ENCODE assay signal across 8 cellular contexts in genomic region chr7:28410628-28411578, GRCh38. TPM values are rescaled to one million over a fixed set of nuclear protein-coding genes. Genes with fewer than 3 reads are reported as not detected.
DNase-seq lines count a peak whose midpoint lies in the region; TF ChIP-seq lines count a peak whose summit lies in the region.

No MANE protein-coding gene starts in this region.

- H3K4me1 ChIP-seq in smooth muscle cell (ENCODE audit: low read depth) = peaks cover 21% of the 10 kb centered on the region

- H3K27me3 Mint-ChIP-seq in T-helper 1 cell treated with Interleukin-12 subunit alpha and Interleukin-12 subunit beta and Interleukin-4 antibody, amounts not matched to agents 30 μg/mL and 1 μg/mL, for 36 hours (ENCODE audit: low read depth) = peaks cover 77% of the 10 kb centered on the region

- no peaks in the 10 kb centered on the region for H3K36me3 Mint-ChIP-seq in T-helper 1 cell treated with Interleukin-12 subunit alpha and Interleukin-12 subunit beta and Interleukin-4 antibody, amounts not matched to agents 30 μg/mL and 1 μg/mL, for 36 hours (ENCODE audit: low read depth)

- peaks cover 36% of the 10 kb centered on the region for H3K27me3 ChIP-seq in smooth muscle cell (ENCODE audit: low read depth)

- H3K27ac ChIP-seq in smooth muscle cell (ENCODE audit: low read depth) = peak overlapping the region; percentile 50

- peak overlapping the region; percentile 98 for H3K9ac ChIP-seq in smooth muscle cell (ENCODE audit: low read depth)

- H3F3A ChIP-seq in smooth muscle cell (ENCODE audit: low read depth) = peaks cover 13% of the 10 kb centered on the region

- H3K27ac Mint-ChIP-seq in T-helper 1 cell treated with Interleukin-12 subunit alpha and Interleukin-12 subunit beta and Interleukin-4 antibody, amounts not matched to agents 30 μg/mL and 1 μg/mL, for 36 hours = no peak overlapping the region

- no peaks in the 10 kb centered on the region for H3K36me3 ChIP-seq in smooth muscle cell (ENCODE audit: low read depth)

- H3K4me2 ChIP-seq in smooth muscle cell = peak overlapping the region; percentile 88

- no peaks in the 10 kb centered on the region for H3K79me2 ChIP-seq in smooth muscle cell (ENCODE audit: low read depth)

- H3K9me3 Mint-ChIP-seq in T-helper 1 cell treated with Interleukin-12 subunit alpha and Interleukin-12 subunit beta and Interleukin-4 antibody, amounts not matched to agents 30 μg/mL and 1 μg/mL, for 36 hours = no peaks in the 10 kb centered on the region

- H3K4me1 Mint-ChIP-seq in T-helper 1 cell treated with Interleukin-12 subunit alpha and Interleukin-12 subunit beta and Interleukin-4 antibody, amounts not matched to agents 30 μg/mL and 1 μg/mL, for 36 hours (ENCODE audit: low read depth) = peaks cover 20% of the 10 kb centered on the region

- TF ChIP-seq CTCF in astrocyte of the spinal cord (IDR thresholded peaks at IDR 0.05; ENCODE audit: low read depth, low read length) = no peak
- TF ChIP-seq CTCF in smooth muscle cell (IDR thresholded peaks at IDR 0.05; ENCODE audit: borderline replicate concordance, insufficient read depth, poor library complexity, severe bottlenecking) = no peak

- 4% methylated on average over 29 of the region's 30 CpGs for WGBS in smooth muscle cell (ENCODE audit: low lambda C conversion rate)

- peaks cover 6% of the 10 kb centered on the region for H4K20me1 ChIP-seq in smooth muscle cell (ENCODE audit: low read depth)

- no peaks in the 10 kb centered on the region for H3K9me3 ChIP-seq in smooth muscle cell (replicated peaks; ENCODE audit: low read depth)

- in situ Hi-C loops in astrocyte of the spinal cord (cut with HindIII; ENCODE audit: low sequenced_read_pairs) = no loop called here

- H3K4me3 Mint-ChIP-seq in T-helper 1 cell treated with Interleukin-12 subunit alpha and Interleukin-12 subunit beta and Interleukin-4 antibody, amounts not matched to agents 30 μg/mL and 1 μg/mL, for 36 hours = peak overlapping the region; percentile 25

- H3K4me3 ChIP-seq in astrocyte of the spinal cord (ENCODE audit: low read depth, low read length) = peak overlapping the region; percentile 52
- H3K4me3 ChIP-seq in smooth muscle cell = peak overlapping the region; percentile 64

- no peak overlapping the region for H2AFZ ChIP-seq in smooth muscle cell (ENCODE audit: low read depth)

- no peak for DNase-seq in T-helper 1 cell
- DNase-seq in NCI-H526 (lab: John Stamatoyannopoulos, UW) = peak; percentile 19 to 24
- peak; percentile 67 for DNase-seq in astrocyte of the spinal cord (ENCODE audit: low read depth, low spot score)
- peak; percentile 25 for DNase-seq in iPS-NIHi11 (ENCODE audit: low spot score)
- peak; percentile 12 for DNase-seq in smooth muscle cell (lab: John Stamatoyannopoulos, UW; ENCODE audit: unreplicated experiment)
- no peak for DNase-seq in Kasumi-1 (lab: John Stamatoyannopoulos, UW)
- no peak for DNase-seq in activated CD4-positive, alpha-beta T cell treated with anti-CD3 and anti-CD28 coated beads for 1 hour

RNA-seq across cellular contexts. Expression of gene CREB5, which starts 1.4 kb away (rescaled TPM):
- total RNA-seq in smooth muscle cell = 18.2 and 35.1 TPM in 2 replicates
- 6.2 and 17.0 TPM in 2 replicates for polyA plus RNA-seq in smooth muscle cell

Comparison
In these comparisons a context has a peak if more than half of its experiments do, and no peak if none do; other contexts are left out.
1. DNase-seq: peak in NCI-H526 (2 of 2), astrocyte of the spinal cord (single experiment), iPS-NIHi11 (single experiment) and smooth muscle cell (single experiment); none in T-helper 1 cell (0 of 5), Kasumi-1 (0 of 2) and activated CD4-positive, alpha-beta T cell treated with anti-CD3 and anti-CD28 coated beads for 1 hour (single experiment).